ENCODE assay signal across 8 cellular contexts in genomic region chrX:123860983-123861382, GRCh38. TPM values are rescaled to one million over a fixed set of nuclear protein-coding genes. Genes with fewer than 3 reads are reported as not detected.
A peak's percentile ranks its signal among the peaks of the same experiment; 100 is the strongest.
DNase-seq lines count a peak whose midpoint lies in the region; FAIRE-seq and TF ChIP-seq lines count a peak whose summit lies in the region.

No MANE protein-coding gene starts in this region.

- no peaks in the 10 kb centered on the region for H3K27me3 ChIP-seq in stomach

- TF ChIP-seq CTCF in stomach (IDR thresholded peaks at IDR 0.05) (no peak), D721Med (IDR thresholded peaks at IDR 0.05; ENCODE audit: insufficient read depth, missing control alignments) (no peak)

- H3K4me1 ChIP-seq in stomach, result peaks cover 0 to 27% (median 5%) of the 10 kb centered on the region in 4 donors

- peaks cover 10 to 11% (median 10%) of the 10 kb centered on the region in 3 donors for H3K4me1 Mint-ChIP-seq in IgD-negative memory B cell
- H3K4me1 Mint-ChIP-seq in activated naive CD8-positive, alpha-beta T cell (ENCODE audit: low read depth), result peaks cover 17% of the 10 kb centered on the region
- H3K4me1 Mint-ChIP-seq in immature natural killer cell, result peaks cover 27 to 39% of the 10 kb centered on the region in 2 donors

- no peaks in the 10 kb centered on the region for H3K27me3 Mint-ChIP-seq in IgD-negative memory B cell
- H3K27me3 Mint-ChIP-seq in activated naive CD8-positive, alpha-beta T cell, result no peaks in the 10 kb centered on the region
- peaks cover 4 to 12% (median 11%) of the 10 kb centered on the region in 3 donors for H3K27me3 Mint-ChIP-seq in immature natural killer cell (ENCODE audit: low read depth in 3 of 3)

- H3K36me3 Mint-ChIP-seq in IgD-negative memory B cell, result peaks cover 4% of the 10 kb centered on the region
- H3K36me3 Mint-ChIP-seq in activated naive CD8-positive, alpha-beta T cell, result no peaks in the 10 kb centered on the region
- H3K36me3 Mint-ChIP-seq in immature natural killer cell, result no peaks in the 10 kb centered on the region

- no peak for TF ChIP-seq POLR2A in stomach (IDR thresholded peaks at IDR 0.05)

- no peak for TF ChIP-seq EP300 in stomach (IDR thresholded peaks at IDR 0.05)

- H3K4me3 ChIP-seq in stomach, result peak overlapping the region; percentile 49 to 67 (median 56)

- H3K4me3 Mint-ChIP-seq in IgD-negative memory B cell (peak overlapping the region; percentile 90 to 98 (median 94)), immature natural killer cell (peak overlapping the region; percentile 91 to 97 (median 95))
- H3K4me3 Mint-ChIP-seq in activated naive CD8-positive, alpha-beta T cell, result peak overlapping the region; percentile 92

- intact Hi-C loops in stomach (cut with DNase I; ENCODE audit: low total_unique reads), result no loop called here

- H3K27ac ChIP-seq in stomach, result peak overlapping the region in 4 of 5 donors; percentile 94 to 98 (median 95)

- H3K9me3 Mint-ChIP-seq in IgD-negative memory B cell (peaks cover 0 to 2% (median 0%) of the 10 kb centered on the region in 3 donors), immature natural killer cell (peaks cover 0 to 1% (median 0%) of the 10 kb centered on the region in 6 donors)
- H3K9me3 Mint-ChIP-seq in activated naive CD8-positive, alpha-beta T cell (ENCODE audit: low read depth), result no peaks in the 10 kb centered on the region

- DNase-seq in Ammon's horn (ENCODE audit: low spot score) (peak; percentile 3), immature natural killer cell (no peak), stomach (no peak), activated gamma-delta T cell treated with Interleukin-2 at 50 U/mL for 16 hours (no peak), NCI-H1417 treated with DMSO at 0.1 percent for 48 hours (lab: John Stamatoyannopoulos, UW) (no peak), D721Med (ENCODE audit: insufficient read length, low spot score) (no peak)

- no peak for FAIRE-seq in D721Med (lab: Jason Lieb, UNC)

- 0 to 46% (median 9%) methylated on average over 4 of the region's 4 CpGs for WGBS in stomach, 5 donors

- no peaks in the 10 kb centered on the region for H3K9me3 ChIP-seq in stomach

- peak overlapping the region; percentile 95 to 98 (median 96) for H3K27ac Mint-ChIP-seq in IgD-negative memory B cell
- H3K27ac Mint-ChIP-seq in activated naive CD8-positive, alpha-beta T cell, result peak overlapping the region; percentile 93
- peak overlapping the region; percentile 92 to 98 (median 96) for H3K27ac Mint-ChIP-seq in immature natural killer cell

- H3K36me3 ChIP-seq in stomach, result no peaks in the 10 kb centered on the region

RNA-seq across cellular contexts. Expression of gene XIAP, which starts 1.1 kb away (rescaled TPM):
- polyA plus RNA-seq in IgD-negative memory B cell (10.9 TPM), immature natural killer cell (10 to 100 TPM in 1 of 3 donors, 1 to 10 TPM in 2; 1.1 to 14.4 (median 6.3) TPM), stomach (1 to 10 TPM; 5.0 to 7.3 (median 6.6) TPM)
- total RNA-seq in stomach, result 10 to 100 TPM; 10.1 to 47.2 (median 15.6) TPM
